Comparison of ENCODE assay signal across 16 cellular contexts in genomic region chr4:176592976-176593375, GRCh38.
DNase-seq lines count a peak whose midpoint lies in the region; ATAC-seq and TF ChIP-seq lines count a peak whose summit lies in the region.
"Had no signal": no experiment of that assay in that cellular context is flagged by ENCODE, and none has a peak within 500 bp of the region (broad histone marks: within the 10 kb centered on the region; RNA-seq: fewer than 3 reads in every experiment).

No MANE protein-coding gene starts in this region.

- H3K4me3 ChIP-seq in IMR-90 (ENCODE audit: insufficient read depth, low read depth, low read length) (no peak overlapping the region), RWPE2 (ENCODE audit: severe bottlenecking) (no peak overlapping the region), mesendoderm (ENCODE audit: low read length) (no peak overlapping the region)
- H3K4me3 ChIP-seq: GM23338 had no signal

- H3K4me1 ChIP-seq in IMR-90 (ENCODE audit: control insufficient read depth, insufficient read depth, low read length) (no peaks in the 10 kb centered on the region), RWPE2 (ENCODE audit: insufficient read depth, poor library complexity, severe bottlenecking) (no peaks in the 10 kb centered on the region), mesendoderm (ENCODE audit: control insufficient read depth, low read depth, low read length) (no peaks in the 10 kb centered on the region)

- no peak overlapping the region for H4K91ac ChIP-seq in IMR-90 (ENCODE audit: insufficient read depth, low read depth, low read length)

- intact Hi-C loops in IMR-90 (cut with micrococcal nuclease) = no loop called here
- intact Hi-C loops in head of caudate nucleus (cut with DNase I) = no loop called here
- intact Hi-C loops in posterior cingulate gyrus (cut with DNase I) = no loop called here

- no peak for DNase-seq in IMR-90
- DNase-seq in RWPE2 (ENCODE audit: low spot score) = no peak
- DNase-seq in epithelial cell of prostate (ENCODE audit: low read depth, low spot score) = peak; percentile 10
- no peak for DNase-seq in head of caudate nucleus
- no peak for DNase-seq in mesendoderm
- no peak for DNase-seq in posterior cingulate gyrus
- DNase-seq: C1 segment of cervical spinal cord; Calu3; CD4-positive, alpha-beta memory T cell; COR-L47; DMS53; DMS79 treated with DMSO at 0.1 percent for 48 hours; GF-D8; H9 had no signal

- H3K56ac ChIP-seq in IMR-90 (ENCODE audit: extremely low read depth, insufficient read depth, low read length) = no peak overlapping the region
- no peak overlapping the region for H3K56ac ChIP-seq in mesendoderm (ENCODE audit: low read length)

- no peak for TF ChIP-seq POLR2A in IMR-90 (IDR thresholded peaks at IDR 0.05; ENCODE audit: low read depth, low read length)

- H3K9me1 ChIP-seq in IMR-90 (ENCODE audit: insufficient read depth, low read length) = no peaks in the 10 kb centered on the region

- H2AK5ac ChIP-seq in IMR-90 (ENCODE audit: low read depth, low read length) (no peak overlapping the region), mesendoderm (ENCODE audit: low read length) (no peak overlapping the region)

- no peak overlapping the region for H2AFZ ChIP-seq in IMR-90 (replicated peaks; ENCODE audit: low read length, poor library complexity)
- H2AFZ ChIP-seq: GM23338 had no signal

- H3K18ac ChIP-seq in IMR-90 (ENCODE audit: low read depth, low read length) = 0 out of 2 replicates have a peak overlapping the region, but pooled peaks have one; percentile 49
- H3K18ac ChIP-seq in mesendoderm (ENCODE audit: low read length) = no peak overlapping the region

- H2BK120ac ChIP-seq in IMR-90 (ENCODE audit: low read depth, low read length) (no peak overlapping the region), mesendoderm (ENCODE audit: low read depth, low read length) (no peak overlapping the region)

- H3K23ac ChIP-seq in IMR-90 (ENCODE audit: low read depth, low read length) (no peak overlapping the region), mesendoderm (ENCODE audit: low read length) (no peak overlapping the region)

- H3K79me1 ChIP-seq in IMR-90 (ENCODE audit: low read depth in 1 of 2, low read length in 2 of 2) (no peaks in the 10 kb centered on the region), mesendoderm (ENCODE audit: low read length) (no peaks in the 10 kb centered on the region)

- TF ChIP-seq CTCF in IMR-90 (conservative IDR thresholded peaks at IDR 0.05; ENCODE audit: low read depth, low read length) (no peak), RWPE2 (IDR thresholded peaks at IDR 0.05; ENCODE audit: poor library complexity, severe bottlenecking) (no peak)

- ATAC-seq in IMR-90 (ENCODE audit: low read depth) (no peak), RWPE2 (ENCODE audit: low read depth) (peak; percentile 59; the same call in 2 of the 3 replicates)
- ATAC-seq: GM23338, HCT116 had no signal

- H2AK9ac ChIP-seq in IMR-90 (replicated peaks; ENCODE audit: low read depth, low read length, poor library complexity) = no peak overlapping the region

- H3K4ac ChIP-seq in IMR-90 (ENCODE audit: low read depth, low read length) (no peak overlapping the region), mesendoderm (ENCODE audit: low read depth, low read length) (no peak overlapping the region)

- H3K27me3 ChIP-seq in IMR-90 (ENCODE audit: control insufficient read depth, insufficient read depth, low read length) = no peaks in the 10 kb centered on the region; the same call in 1 of the 2 replicates
- no peaks in the 10 kb centered on the region for H3K27me3 ChIP-seq in RWPE2 (ENCODE audit: insufficient read depth, poor library complexity, severe bottlenecking)
- no peaks in the 10 kb centered on the region for H3K27me3 ChIP-seq in mesendoderm (ENCODE audit: insufficient read depth, low read length, poor library complexity)

- no peaks in the 10 kb centered on the region for H4K20me1 ChIP-seq in IMR-90 (ENCODE audit: insufficient read depth, low read length)

- H2BK15ac ChIP-seq in IMR-90 (ENCODE audit: low read depth, low read length) = no peak overlapping the region
- no peak overlapping the region for H2BK15ac ChIP-seq in mesendoderm (replicated peaks; ENCODE audit: low read depth)

- H3K4me2 ChIP-seq in IMR-90 (ENCODE audit: low read depth, low read length) (no peak overlapping the region), mesendoderm (ENCODE audit: low read length) (no peak overlapping the region)
- H3K4me2 ChIP-seq: GM23338 had no signal

- no peak overlapping the region for H4K8ac ChIP-seq in IMR-90 (ENCODE audit: low read depth in 2 of 2, low read length in 2 of 2)
- H4K8ac ChIP-seq in mesendoderm (ENCODE audit: low read depth, low read length) = no peak overlapping the region

- no peaks in the 10 kb centered on the region for H3K79me2 ChIP-seq in mesendoderm (ENCODE audit: control insufficient read depth, insufficient read depth, low read length)

- no peak overlapping the region for H3K27ac ChIP-seq in IMR-90 (ENCODE audit: insufficient read depth, low read length)
- no peak overlapping the region for H3K27ac ChIP-seq in RWPE2 (ENCODE audit: poor library complexity, severe bottlenecking)
- no peak overlapping the region for H3K27ac ChIP-seq in epithelial cell of prostate
- no peak overlapping the region for H3K27ac ChIP-seq in mesendoderm (ENCODE audit: low read depth, low read length)

- in situ Hi-C loops in IMR-90 (cut with MboI; ENCODE audit: low sequenced_read_pairs) = no loop called here

- no peaks in the 10 kb centered on the region for H3K36me3 ChIP-seq in IMR-90 (ENCODE audit: control insufficient read depth, insufficient read depth, low read length)
- no peaks in the 10 kb centered on the region for H3K36me3 ChIP-seq in RWPE2 (ENCODE audit: low read depth)
- no peaks in the 10 kb centered on the region for H3K36me3 ChIP-seq in mesendoderm (ENCODE audit: control insufficient read depth, insufficient read depth, low read length)

- H4K5ac ChIP-seq in IMR-90 (ENCODE audit: low read depth, low read length) (no peak overlapping the region), mesendoderm (ENCODE audit: low read length) (no peak overlapping the region)

- CTCF ChIA-PET in IMR-90 (lab: Yijun Ruan, JAX) = no interaction called here

- no peak for TF ChIP-seq RAD21 in IMR-90 (IDR thresholded peaks at IDR 0.05; ENCODE audit: low read length)

- POLR2A ChIA-PET in IMR-90 (lab: Charles Lee; ENCODE audit: unreplicated experiment) = no interaction called here

- H3K14ac ChIP-seq in IMR-90 (replicated peaks; ENCODE audit: low read depth, low read length) = no peak overlapping the region

- no peak overlapping the region for H2BK20ac ChIP-seq in IMR-90 (ENCODE audit: low read depth, low read length)

- no TSS peak for BruUV-seq in IMR-90 (replicated peaks; lab: Mats Ljungman, UMichigan)

- H2BK5ac ChIP-seq in IMR-90 (ENCODE audit: low read depth, low read length, poor library complexity, severe bottlenecking) (no peak overlapping the region), mesendoderm (ENCODE audit: low read length) (no peak overlapping the region)

- no CpG with 5 or more reads among the region's 1 CpG for WGBS in IMR-90 (ENCODE audit: extremely low coverage in 2 of 2, insufficient read length in 1 of 2), 2 experiments
- no CpG with 5 or more reads among the region's 1 CpG for WGBS in mesendoderm (ENCODE audit: extremely low coverage, insufficient coverage, low lambda C conversion rate)

- no peak overlapping the region for H3K9ac ChIP-seq in IMR-90 (ENCODE audit: low read depth, low read length)
- no peak overlapping the region for H3K9ac ChIP-seq in mesendoderm (ENCODE audit: low read length)

- H3K9me3 ChIP-seq in IMR-90 (ENCODE audit: control insufficient read depth, insufficient read depth, low read length) (peaks cover 7% of the 10 kb centered on the region), RWPE2 (ENCODE audit: severe bottlenecking) (no peaks in the 10 kb centered on the region)

- dilution Hi-C loops in IMR-90 (cut with HindIII; ENCODE audit: low sequenced_read_pairs, unreplicated experiment) = no loop called here

TF ChIP-seq in IMR-90, 13 proteins besides CTCF, POLR2A, EP300 and RAD21:
- TF ChIP-seq MXI1 (IDR thresholded peaks at IDR 0.05; ENCODE audit: borderline replicate concordance, low read depth, low read length) (no peak), MAZ (IDR thresholded peaks at IDR 0.05; ENCODE audit: borderline replicate concordance, low read depth, low read length) (no peak), CEBPB (IDR thresholded peaks at IDR 0.05; ENCODE audit: low read depth, low read length) (no peak), USF2 (IDR thresholded peaks at IDR 0.05; ENCODE audit: low read depth, low read length) (no peak), RCOR1 (IDR thresholded peaks at IDR 0.05; ENCODE audit: insufficient replicate concordance, low read length) (no peak), MAFK (IDR thresholded peaks at IDR 0.05; ENCODE audit: low read depth, low read length) (no peak), NFE2L2 (IDR thresholded peaks at IDR 0.05; ENCODE audit: low read depth, low read length) (no peak), CHD1 (IDR thresholded peaks at IDR 0.05; ENCODE audit: low read depth, low read length) (no peak), BHLHE40 (IDR thresholded peaks at IDR 0.05; ENCODE audit: low read depth, low read length) (no peak), SMC3 (IDR thresholded peaks at IDR 0.05; ENCODE audit: low read depth, low read length) (no peak), FOS (IDR thresholded peaks at IDR 0.05; ENCODE audit: low read depth, low read length) (no peak), RFX5 (IDR thresholded peaks at IDR 0.05; ENCODE audit: low read depth, low read length) (no peak), ELK1 (IDR thresholded peaks at IDR 0.05; ENCODE audit: borderline replicate concordance, low read depth, low read length) (no peak)
